Comparison of ENCODE assay signal across 11 cellular contexts in genomic region chr1:209106237-209106741, GRCh38.
DNase-seq lines count a peak whose midpoint lies in the region; ATAC-seq and TF ChIP-seq lines count a peak whose summit lies in the region.
"Had no signal": no experiment of that assay in that cellular context is flagged by ENCODE, and none has a peak within 500 bp of the region (broad histone marks: within the 10 kb centered on the region; RNA-seq: fewer than 3 reads in every experiment).

No MANE protein-coding gene starts in this region.

- H3K27me3 Mint-ChIP-seq in endodermal cell (ENCODE audit: insufficient read depth) = no peaks in the 10 kb centered on the region

- H3K36me3 ChIP-seq in endodermal cell (ENCODE audit: control insufficient read depth, insufficient read depth, low read length) (no peaks in the 10 kb centered on the region), gastroesophageal sphincter (no peaks in the 10 kb centered on the region)

- no peak for TF ChIP-seq POLR2A in gastroesophageal sphincter (IDR thresholded peaks at IDR 0.05)

- TF ChIP-seq CTCF in endodermal cell (conservative IDR thresholded peaks at IDR 0.05) (no peak), gastroesophageal sphincter (IDR thresholded peaks at IDR 0.05) (no peak)

- no peak for TF ChIP-seq EP300 in gastroesophageal sphincter (IDR thresholded peaks at IDR 0.05)

- H3K9me3 ChIP-seq in endodermal cell (ENCODE audit: control insufficient read depth, low read length) = peaks cover 14% of the 10 kb centered on the region
- H3K9me3 ChIP-seq in gastroesophageal sphincter = no peaks in the 10 kb centered on the region

- H3K27ac ChIP-seq in endodermal cell (ENCODE audit: low read depth, low read length) (no peak overlapping the region), gastroesophageal sphincter (no peak overlapping the region)

- no peak overlapping the region for H3K4me3 Mint-ChIP-seq in endodermal cell
- H3K4me3 Mint-ChIP-seq: central memory CD8-positive, alpha-beta T cell had no signal

- WGBS in endodermal cell (ENCODE audit: insufficient coverage in 1 of 2, insufficient read length in 1 of 2), 2 experiments = 76 to 83% methylated on average over 3 to 8 of the region's 8 CpGs
- WGBS in gastroesophageal sphincter (ENCODE audit: low coverage in 1 of 2), 2 donors = 18 to 40% methylated on average over 1 to 5 of the region's 8 CpGs

- H3K9me3 Mint-ChIP-seq in endodermal cell = peaks cover 9% of the 10 kb centered on the region
- H3K9me3 Mint-ChIP-seq: central memory CD8-positive, alpha-beta T cell had no signal

- H3K4me1 Mint-ChIP-seq in endodermal cell = peaks cover 62% of the 10 kb centered on the region
- H3K4me1 Mint-ChIP-seq: central memory CD8-positive, alpha-beta T cell had no signal

- H3K27me3 ChIP-seq in endodermal cell (ENCODE audit: control insufficient read depth, insufficient read depth, low read length, poor library complexity, severe bottlenecking) (no peaks in the 10 kb centered on the region), gastroesophageal sphincter (no peaks in the 10 kb centered on the region)

- no peak for ATAC-seq in gastroesophageal sphincter

- DNase-seq in NCI-H2081 (lab: John Stamatoyannopoulos, UW) (peak; percentile 57 to 71), NCI-H2081 treated with DMSO at 0.1 percent for 48 hours (lab: John Stamatoyannopoulos, UW) (no peak), NCI-H446 treated with DMSO at 0.1 percent for 48 hours (lab: John Stamatoyannopoulos, UW) (peak; percentile 100), endodermal cell (peak; percentile 69), retina (peak; percentile 43), KG1 (lab: John Stamatoyannopoulos, UW) (no peak)
- no peak for DNase-seq in central memory CD4-positive, alpha-beta T cell
- DNase-seq: activated CD4-positive, alpha-beta T cell treated with anti-CD3 and anti-CD28 coated beads for 1 hour; NCI-H2029 had no signal

- peaks cover 8% of the 10 kb centered on the region for H3K36me3 Mint-ChIP-seq in endodermal cell (ENCODE audit: low read depth)

- H3K4me1 ChIP-seq in endodermal cell (ENCODE audit: control insufficient read depth, insufficient read depth, low read length) (peaks cover 20% of the 10 kb centered on the region), gastroesophageal sphincter (no peaks in the 10 kb centered on the region)

- H3K9ac ChIP-seq in endodermal cell (ENCODE audit: extremely low read depth, low read length, poor library complexity, severe bottlenecking) = no peak overlapping the region

- no peak overlapping the region for H3K27ac Mint-ChIP-seq in endodermal cell

- H3K4me3 ChIP-seq in endodermal cell (ENCODE audit: low read length) = no peak overlapping the region
- H3K4me3 ChIP-seq in gastroesophageal sphincter = no peak overlapping the region

Comparison
In these comparisons a context has a peak if more than half of its experiments do, and no peak if none do; other contexts are left out.
1. DNase-seq: peak in NCI-H2081 (2 of 2), NCI-H446 treated with DMSO at 0.1 percent for 48 hours (single experiment), endodermal cell (single experiment) and retina (single experiment); none in NCI-H2081 treated with DMSO at 0.1 percent for 48 hours (single experiment), central memory CD4-positive, alpha-beta T cell (single experiment) and KG1 (single experiment).